1 cellular context compared by ENCODE assay signal in the genomic region with DNA sequence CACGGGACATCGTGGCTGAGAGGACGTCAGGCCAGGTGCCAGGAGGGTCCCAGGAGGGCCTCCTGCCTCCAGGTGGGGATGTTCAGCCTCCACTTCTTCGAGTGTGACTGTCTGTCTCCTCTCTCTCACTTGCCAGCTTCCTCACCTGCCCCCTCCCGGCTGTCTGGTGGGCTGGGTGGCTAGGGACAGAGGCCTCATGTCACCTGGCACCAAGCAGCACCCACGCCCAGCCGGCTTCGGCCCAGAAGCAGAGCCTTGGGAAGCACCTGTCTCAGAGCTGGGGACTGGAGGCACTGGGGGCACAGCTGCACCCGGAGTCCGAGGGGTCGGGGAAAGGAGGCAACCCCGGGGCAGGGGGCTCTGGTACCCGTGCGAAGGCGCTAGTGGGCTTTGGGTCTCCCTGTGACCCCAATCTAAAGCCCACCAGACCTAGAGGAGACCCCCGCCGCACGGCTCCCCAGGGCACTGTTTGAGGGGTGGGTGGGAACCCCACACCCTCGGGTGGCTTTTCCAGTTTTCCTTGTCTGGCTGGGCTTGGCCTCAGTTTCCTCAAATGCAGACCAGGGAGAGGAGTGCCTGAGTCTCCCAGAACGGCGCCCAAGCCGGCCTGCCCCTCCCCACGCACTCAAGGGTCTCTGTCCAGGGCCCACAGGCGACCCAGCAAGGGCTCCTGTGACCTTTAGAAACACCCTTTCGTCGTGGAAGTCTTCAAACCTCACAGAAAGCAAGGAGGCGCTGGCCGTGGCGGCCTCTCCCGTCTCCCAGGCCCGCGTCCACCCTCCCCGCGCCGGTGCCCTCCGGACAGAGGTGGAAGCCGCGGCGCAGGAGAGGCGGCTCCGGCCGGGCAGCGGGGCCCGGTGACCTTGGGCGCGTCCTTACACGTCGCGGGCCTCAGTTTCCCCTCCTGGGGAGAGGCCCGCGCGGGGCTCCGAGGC.
TF ChIP-seq lines count a peak whose summit lies in the region.

No MANE protein-coding gene starts in this region.

TF ChIP-seq in K562, 482 proteins besides CTCF, POLR2A, EP300 and RAD21 (continued from another document):
- TF ChIP-seq, protein P1, sequence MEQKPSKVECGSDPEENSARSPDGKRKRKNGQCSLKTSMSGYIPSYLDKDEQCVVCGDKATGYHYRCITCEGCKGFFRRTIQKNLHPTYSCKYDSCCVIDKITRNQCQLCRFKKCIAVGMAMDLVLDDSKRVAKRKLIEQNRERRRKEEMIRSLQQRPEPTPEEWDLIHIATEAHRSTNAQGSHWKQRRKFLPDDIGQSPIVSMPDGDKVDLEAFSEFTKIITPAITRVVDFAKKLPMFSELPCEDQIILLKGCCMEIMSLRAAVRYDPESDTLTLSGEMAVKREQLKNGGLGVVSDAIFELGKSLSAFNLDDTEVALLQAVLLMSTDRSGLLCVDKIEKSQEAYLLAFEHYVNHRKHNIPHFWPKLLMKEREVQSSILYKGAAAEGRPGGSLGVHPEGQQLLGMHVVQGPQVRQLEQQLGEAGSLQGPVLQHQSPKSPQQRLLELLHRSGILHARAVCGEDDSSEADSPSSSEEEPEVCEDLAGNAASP (IDR thresholded peaks at IDR 0.05), result no peak
- TF ChIP-seq RB1 (IDR thresholded peaks at IDR 0.05; ENCODE audit: low read depth) (peak; percentile 48; the same call in 1 of the 2 replicates), RFX1 (IDR thresholded peaks at IDR 0.05) (no peak), ZNF324 (CRISPR knock-in tag; IDR thresholded peaks at IDR 0.05) (no peak), ZNF644 (tag; IDR thresholded peaks at IDR 0.05; ENCODE audit: low read depth) (no peak), ZNF830 (CRISPR knock-in tag; IDR thresholded peaks at IDR 0.05) (no peak), U2AF2 (optimal IDR thresholded peaks at IDR 0.05; ENCODE audit: low read depth, low read length) (no peak), TAL1 (IDR thresholded peaks at IDR 0.05) (no peak), ZNF41 (CRISPR knock-in tag; conservative IDR thresholded peaks at IDR 0.05) (no peak), TAF15 (IDR thresholded peaks at IDR 0.05; ENCODE audit: low read depth, low read length) (no peak), ZC3H8 (IDR thresholded peaks at IDR 0.05) (no peak), ZNF134 (CRISPR knock-in tag; conservative IDR thresholded peaks at IDR 0.05) (no peak), ZNF354B (CRISPR knock-in tag; IDR thresholded peaks at IDR 0.05) (no peak), PTRF (tag; IDR thresholded peaks at IDR 0.05) (no peak), ZNF174 (CRISPR knock-in tag; IDR thresholded peaks at IDR 0.05) (no peak), XRCC5 (IDR thresholded peaks at IDR 0.05; ENCODE audit: low read depth, low read length) (no peak), ZNF766 (CRISPR knock-in tag; conservative IDR thresholded peaks at IDR 0.05) (no peak), POU5F1 (IDR thresholded peaks at IDR 0.05; ENCODE audit: borderline replicate concordance, low read depth, low read length, partially characterized antibody) (no peak), ZNF277 (CRISPR knock-in tag; IDR thresholded peaks at IDR 0.05; ENCODE audit: borderline replicate concordance) (no peak), HLTF (IDR thresholded peaks at IDR 0.05) (no peak), NONO (IDR thresholded peaks at IDR 0.05; ENCODE audit: low read depth in 2 of 2, low read length in 1 of 2) (no peak), PHTF2 (CRISPR knock-in tag; IDR thresholded peaks at IDR 0.05) (no peak), ZFX (CRISPR knock-in tag; IDR thresholded peaks at IDR 0.05) (peak; percentile 39), MEF2D (tag; conservative IDR thresholded peaks at IDR 0.05; ENCODE audit: low read depth) (no peak)
- TF ChIP-seq, protein P2, sequence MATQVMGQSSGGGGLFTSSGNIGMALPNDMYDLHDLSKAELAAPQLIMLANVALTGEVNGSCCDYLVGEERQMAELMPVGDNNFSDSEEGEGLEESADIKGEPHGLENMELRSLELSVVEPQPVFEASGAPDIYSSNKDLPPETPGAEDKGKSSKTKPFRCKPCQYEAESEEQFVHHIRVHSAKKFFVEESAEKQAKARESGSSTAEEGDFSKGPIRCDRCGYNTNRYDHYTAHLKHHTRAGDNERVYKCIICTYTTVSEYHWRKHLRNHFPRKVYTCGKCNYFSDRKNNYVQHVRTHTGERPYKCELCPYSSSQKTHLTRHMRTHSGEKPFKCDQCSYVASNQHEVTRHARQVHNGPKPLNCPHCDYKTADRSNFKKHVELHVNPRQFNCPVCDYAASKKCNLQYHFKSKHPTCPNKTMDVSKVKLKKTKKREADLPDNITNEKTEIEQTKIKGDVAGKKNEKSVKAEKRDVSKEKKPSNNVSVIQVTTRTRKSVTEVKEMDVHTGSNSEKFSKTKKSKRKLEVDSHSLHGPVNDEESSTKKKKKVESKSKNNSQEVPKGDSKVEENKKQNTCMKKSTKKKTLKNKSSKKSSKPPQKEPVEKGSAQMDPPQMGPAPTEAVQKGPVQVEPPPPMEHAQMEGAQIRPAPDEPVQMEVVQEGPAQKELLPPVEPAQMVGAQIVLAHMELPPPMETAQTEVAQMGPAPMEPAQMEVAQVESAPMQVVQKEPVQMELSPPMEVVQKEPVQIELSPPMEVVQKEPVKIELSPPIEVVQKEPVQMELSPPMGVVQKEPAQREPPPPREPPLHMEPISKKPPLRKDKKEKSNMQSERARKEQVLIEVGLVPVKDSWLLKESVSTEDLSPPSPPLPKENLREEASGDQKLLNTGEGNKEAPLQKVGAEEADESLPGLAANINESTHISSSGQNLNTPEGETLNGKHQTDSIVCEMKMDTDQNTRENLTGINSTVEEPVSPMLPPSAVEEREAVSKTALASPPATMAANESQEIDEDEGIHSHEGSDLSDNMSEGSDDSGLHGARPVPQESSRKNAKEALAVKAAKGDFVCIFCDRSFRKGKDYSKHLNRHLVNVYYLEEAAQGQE (CRISPR knock-in tag; IDR thresholded peaks at IDR 0.05; ENCODE audit: low read depth), result 0 out of 2 replicates have a peak, but pooled peaks have one; percentile 41
- TF ChIP-seq, protein P3, sequence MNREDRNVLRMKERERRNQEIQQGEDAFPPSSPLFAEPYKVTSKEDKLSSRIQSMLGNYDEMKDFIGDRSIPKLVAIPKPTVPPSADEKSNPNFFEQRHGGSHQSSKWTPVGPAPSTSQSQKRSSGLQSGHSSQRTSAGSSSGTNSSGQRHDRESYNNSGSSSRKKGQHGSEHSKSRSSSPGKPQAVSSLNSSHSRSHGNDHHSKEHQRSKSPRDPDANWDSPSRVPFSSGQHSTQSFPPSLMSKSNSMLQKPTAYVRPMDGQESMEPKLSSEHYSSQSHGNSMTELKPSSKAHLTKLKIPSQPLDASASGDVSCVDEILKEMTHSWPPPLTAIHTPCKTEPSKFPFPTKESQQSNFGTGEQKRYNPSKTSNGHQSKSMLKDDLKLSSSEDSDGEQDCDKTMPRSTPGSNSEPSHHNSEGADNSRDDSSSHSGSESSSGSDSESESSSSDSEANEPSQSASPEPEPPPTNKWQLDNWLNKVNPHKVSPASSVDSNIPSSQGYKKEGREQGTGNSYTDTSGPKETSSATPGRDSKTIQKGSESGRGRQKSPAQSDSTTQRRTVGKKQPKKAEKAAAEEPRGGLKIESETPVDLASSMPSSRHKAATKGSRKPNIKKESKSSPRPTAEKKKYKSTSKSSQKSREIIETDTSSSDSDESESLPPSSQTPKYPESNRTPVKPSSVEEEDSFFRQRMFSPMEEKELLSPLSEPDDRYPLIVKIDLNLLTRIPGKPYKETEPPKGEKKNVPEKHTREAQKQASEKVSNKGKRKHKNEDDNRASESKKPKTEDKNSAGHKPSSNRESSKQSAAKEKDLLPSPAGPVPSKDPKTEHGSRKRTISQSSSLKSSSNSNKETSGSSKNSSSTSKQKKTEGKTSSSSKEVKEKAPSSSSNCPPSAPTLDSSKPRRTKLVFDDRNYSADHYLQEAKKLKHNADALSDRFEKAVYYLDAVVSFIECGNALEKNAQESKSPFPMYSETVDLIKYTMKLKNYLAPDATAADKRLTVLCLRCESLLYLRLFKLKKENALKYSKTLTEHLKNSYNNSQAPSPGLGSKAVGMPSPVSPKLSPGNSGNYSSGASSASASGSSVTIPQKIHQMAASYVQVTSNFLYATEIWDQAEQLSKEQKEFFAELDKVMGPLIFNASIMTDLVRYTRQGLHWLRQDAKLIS (CRISPR knock-in tag; IDR thresholded peaks at IDR 0.05), result no peak
- TF ChIP-seq, protein P4, sequence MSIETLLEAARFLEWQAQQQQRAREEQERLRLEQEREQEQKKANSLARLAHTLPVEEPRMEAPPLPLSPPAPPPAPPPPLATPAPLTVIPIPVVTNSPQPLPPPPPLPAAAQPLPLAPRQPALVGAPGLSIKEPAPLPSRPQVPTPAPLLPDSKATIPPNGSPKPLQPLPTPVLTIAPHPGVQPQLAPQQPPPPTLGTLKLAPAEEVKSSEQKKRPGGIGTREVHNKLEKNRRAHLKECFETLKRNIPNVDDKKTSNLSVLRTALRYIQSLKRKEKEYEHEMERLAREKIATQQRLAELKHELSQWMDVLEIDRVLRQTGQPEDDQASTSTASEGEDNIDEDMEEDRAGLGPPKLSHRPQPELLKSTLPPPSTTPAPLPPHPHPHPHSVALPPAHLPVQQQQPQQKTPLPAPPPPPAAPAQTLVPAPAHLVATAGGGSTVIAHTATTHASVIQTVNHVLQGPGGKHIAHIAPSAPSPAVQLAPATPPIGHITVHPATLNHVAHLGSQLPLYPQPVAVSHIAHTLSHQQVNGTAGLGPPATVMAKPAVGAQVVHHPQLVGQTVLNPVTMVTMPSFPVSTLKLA (conservative IDR thresholded peaks at IDR 0.05), result no peak
- TF ChIP-seq, protein P5, sequence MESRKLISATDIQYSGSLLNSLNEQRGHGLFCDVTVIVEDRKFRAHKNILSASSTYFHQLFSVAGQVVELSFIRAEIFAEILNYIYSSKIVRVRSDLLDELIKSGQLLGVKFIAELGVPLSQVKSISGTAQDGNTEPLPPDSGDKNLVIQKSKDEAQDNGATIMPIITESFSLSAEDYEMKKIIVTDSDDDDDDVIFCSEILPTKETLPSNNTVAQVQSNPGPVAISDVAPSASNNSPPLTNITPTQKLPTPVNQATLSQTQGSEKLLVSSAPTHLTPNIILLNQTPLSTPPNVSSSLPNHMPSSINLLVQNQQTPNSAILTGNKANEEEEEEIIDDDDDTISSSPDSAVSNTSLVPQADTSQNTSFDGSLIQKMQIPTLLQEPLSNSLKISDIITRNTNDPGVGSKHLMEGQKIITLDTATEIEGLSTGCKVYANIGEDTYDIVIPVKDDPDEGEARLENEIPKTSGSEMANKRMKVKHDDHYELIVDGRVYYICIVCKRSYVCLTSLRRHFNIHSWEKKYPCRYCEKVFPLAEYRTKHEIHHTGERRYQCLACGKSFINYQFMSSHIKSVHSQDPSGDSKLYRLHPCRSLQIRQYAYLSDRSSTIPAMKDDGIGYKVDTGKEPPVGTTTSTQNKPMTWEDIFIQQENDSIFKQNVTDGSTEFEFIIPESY (CRISPR knock-in tag; IDR thresholded peaks at IDR 0.05), result peak; percentile 22; the same call in 1 of the 2 replicates
TF ChIP-seq in K562: peak in this region for 13.
